In genomic region chr13:32428581-32429072, GRCh38 we compare ENCODE assay signal across 8 cellular contexts. TPM values are rescaled to one million over a fixed set of nuclear protein-coding genes. Genes with fewer than 3 reads are reported as not detected.
DNase-seq lines count a peak whose midpoint lies in the region; TF ChIP-seq lines count a peak whose summit lies in the region.

No MANE protein-coding gene starts in this region.

- H3K4me3 Mint-ChIP-seq in Calu3 (ENCODE audit: low read depth, unreplicated experiment): peak overlapping the region; percentile 69

- CTCF ChIA-PET in Calu3 (lab: Charles Lee): interaction anchor here (0.8 kb wide), 1 partner anchor 10 kb away, joined by 3 read pairs; no protein-coding TSS in a partner anchor

- no peaks in the 10 kb centered on the region for H3K27me3 Mint-ChIP-seq in Calu3 (ENCODE audit: unreplicated experiment)

- H3K9ac ChIP-seq in colonic mucosa (ENCODE audit: low read depth in 2 of 2, low read length in 2 of 2): peak overlapping the region; percentile 69 to 89

- no peak overlapping the region for H3K27ac Mint-ChIP-seq in Calu3 (ENCODE audit: unreplicated experiment)

- H3K4me3 ChIP-seq in colonic mucosa (peak overlapping the region; percentile 71), muscle layer of duodenum (ENCODE audit: low read depth in 1 of 2, low read length in 2 of 2) (peak overlapping the region; percentile 82 to 94)

- H3K36me3 Mint-ChIP-seq in Calu3 (ENCODE audit: insufficient read depth, unreplicated experiment): peaks cover 21% of the 10 kb centered on the region

- TF ChIP-seq CTCF in Calu3 (IDR thresholded peaks at IDR 0.05; ENCODE audit: unreplicated experiment) (no peak), colonic mucosa (IDR thresholded peaks at IDR 0.05) (no peak)

- H3K9me3 ChIP-seq in colonic mucosa (no peaks in the 10 kb centered on the region), muscle layer of duodenum (ENCODE audit: control insufficient read depth in 1 of 2, low read length in 2 of 2) (no peaks in the 10 kb centered on the region)

- no peaks in the 10 kb centered on the region for H3K36me3 ChIP-seq in colonic mucosa
- H3K36me3 ChIP-seq in muscle layer of duodenum (ENCODE audit: control insufficient read depth in 1 of 2, insufficient read depth in 2 of 2, low read length in 2 of 2): no peaks in the 10 kb centered on the region

- no peak for DNase-seq in Calu3
- DNase-seq in NOMO-1 treated with DMSO at 0.1 percent for 48 hours (lab: John Stamatoyannopoulos, UW; ENCODE audit: unreplicated experiment): peak; percentile 92
- DNase-seq in colonic mucosa: no peak
- no peak for DNase-seq in dedifferentiated amniotic fluid mesenchymal stem cell (ENCODE audit: extremely low spot score)
- DNase-seq in NCI-H526 treated with DMSO at 0.1 percent for 48 hours (lab: John Stamatoyannopoulos, UW): no peak
- no peak for DNase-seq in NCI-H128 (lab: John Stamatoyannopoulos, UW; ENCODE audit: unreplicated experiment)
- DNase-seq in D341Med (ENCODE audit: low spot score): no peak

- H3K27me3 ChIP-seq in colonic mucosa (no peaks in the 10 kb centered on the region), muscle layer of duodenum (ENCODE audit: low read depth, low read length) (no peaks in the 10 kb centered on the region)

- H3K27ac ChIP-seq in colonic mucosa: peak overlapping the region; percentile 86
- H3K27ac ChIP-seq in muscle layer of duodenum (ENCODE audit: low read length): peak overlapping the region; percentile 92

- peaks cover 20% of the 10 kb centered on the region for H3K4me1 Mint-ChIP-seq in Calu3 (ENCODE audit: low read depth, unreplicated experiment)

- intact Hi-C loops in Calu3 (cut with micrococcal nuclease; ENCODE audit: unreplicated experiment): no loop called here
- intact Hi-C loops in colonic mucosa (cut with DNase I): no loop called here

- no peaks in the 10 kb centered on the region for H3K9me3 Mint-ChIP-seq in Calu3 (ENCODE audit: low read depth, unreplicated experiment)

- H3K4me1 ChIP-seq in colonic mucosa (no peaks in the 10 kb centered on the region), muscle layer of duodenum (ENCODE audit: control insufficient read depth in 1 of 2, insufficient read depth in 2 of 2, low read length in 2 of 2) (peaks cover 4 to 21% of the 10 kb centered on the region in 2 donors)

- BruUV-seq in Calu3 (replicated peaks; lab: Mats Ljungman, UMichigan): no TSS peak

RNA-seq across cellular contexts. Expression of gene N4BP2L1, which starts 0.7 kb away (rescaled TPM):
- total RNA-seq in Calu3 (2022) (2.4 and 2.6 TPM in 2 replicates), colonic mucosa (10 to 100 TPM in 1 of 2 donors, 1 to 10 TPM in 1; 4.8 to 10.3 TPM)
